Comparison of ENCODE assay signal across 11 cellular contexts in genomic region chr5:142900926-142901325, GRCh38.
DNase-seq lines count a peak whose midpoint lies in the region; ATAC-seq, FAIRE-seq and TF ChIP-seq lines count a peak whose summit lies in the region.
"Had no signal": no experiment of that assay in that cellular context is flagged by ENCODE, and none has a peak within 500 bp of the region (broad histone marks: within the 10 kb centered on the region; RNA-seq: fewer than 3 reads in every experiment).

No MANE protein-coding gene starts in this region.

- no peaks in the 10 kb centered on the region for H3K9me3 Mint-ChIP-seq in MCF 10A (ENCODE audit: unreplicated experiment)

- H3K4ac ChIP-seq in IMR-90 (ENCODE audit: low read depth, low read length): peak overlapping the region; percentile 67; the same call in 1 of the 2 replicates

- BruUV-seq in IMR-90 (replicated peaks; lab: Mats Ljungman, UMichigan): no TSS peak
- BruUV-seq in MCF 10A (replicated peaks; lab: Mats Ljungman, UMichigan): no TSS peak

- intact Hi-C loops in IMR-90 (cut with micrococcal nuclease): no loop called here
- intact Hi-C loops in MCF 10A (cut with micrococcal nuclease): no loop called here
- intact Hi-C loops in kidney (cut with DNase I): no loop called here

- no peak overlapping the region; the same call in 1 of the 2 replicates for H4K91ac ChIP-seq in IMR-90 (ENCODE audit: insufficient read depth, low read depth, low read length)

- no peak for TF ChIP-seq POLR2A in IMR-90 (IDR thresholded peaks at IDR 0.05; ENCODE audit: low read depth, low read length)

- H3K36me3 ChIP-seq in IMR-90 (ENCODE audit: control insufficient read depth, insufficient read depth, low read length) (no peaks in the 10 kb centered on the region), kidney (ENCODE audit: control insufficient read depth in 1 of 2, insufficient read depth in 2 of 2, low read length in 2 of 2) (peaks cover 0 to 2% of the 10 kb centered on the region in 2 donors)

- H2AK9ac ChIP-seq in IMR-90 (replicated peaks; ENCODE audit: low read depth, low read length, poor library complexity): no peak overlapping the region

- H4K8ac ChIP-seq in IMR-90 (ENCODE audit: low read depth in 2 of 2, low read length in 2 of 2): no peak overlapping the region

- H3K9ac ChIP-seq in IMR-90 (ENCODE audit: low read depth, low read length) (no peak overlapping the region), kidney (ENCODE audit: low read length in 2 of 2) (no peak overlapping the region)

- peak overlapping the region; percentile 61; the same call in 1 of the 2 replicates for H3K18ac ChIP-seq in IMR-90 (ENCODE audit: low read depth, low read length)

- H2BK5ac ChIP-seq in IMR-90 (ENCODE audit: low read depth, low read length, poor library complexity, severe bottlenecking): no peak overlapping the region

- ATAC-seq in IMR-90 (ENCODE audit: low read depth): peak; percentile 90

- H3K9me1 ChIP-seq in IMR-90 (ENCODE audit: insufficient read depth, low read length): peaks cover 7% of the 10 kb centered on the region

- no peak overlapping the region for H2AFZ ChIP-seq in IMR-90 (replicated peaks; ENCODE audit: low read length, poor library complexity)

- H3K27me3 Mint-ChIP-seq in MCF 10A (ENCODE audit: insufficient read depth, unreplicated experiment): no peaks in the 10 kb centered on the region

- H3K4me1 ChIP-seq in IMR-90 (ENCODE audit: control insufficient read depth, insufficient read depth, low read length) (peaks cover 10% of the 10 kb centered on the region), kidney (ENCODE audit: control insufficient read depth in 1 of 2, insufficient read depth in 1 of 2, low read depth in 1 of 2, low read length in 2 of 2) (peaks cover 4 to 18% of the 10 kb centered on the region in 2 donors)

- no CpG with 5 or more reads among the region's 5 CpGs for WGBS in IMR-90 (ENCODE audit: extremely low coverage in 2 of 2, insufficient read length in 1 of 2), 2 experiments

- H3K27ac ChIP-seq in IMR-90 (ENCODE audit: insufficient read depth, low read length) (no peak overlapping the region), kidney (ENCODE audit: low read depth in 2 of 2, low read length in 2 of 2) (peak overlapping the region in 1 of 2 donors; percentile 19)
- H3K27ac ChIP-seq: cardiac muscle cell had no signal

- no peaks in the 10 kb centered on the region; the same call in 1 of the 2 replicates for H3K27me3 ChIP-seq in IMR-90 (ENCODE audit: control insufficient read depth, insufficient read depth, low read length)
- H3K27me3 ChIP-seq: cardiac muscle cell had no signal

- in situ Hi-C loops in IMR-90 (cut with MboI; ENCODE audit: low sequenced_read_pairs): loop anchor here (25.0 kb wide), 1 partner anchor 1261 kb away; the partner anchor contains the start of genes KCTD16 and YIPF5

- peak overlapping the region; percentile 91 for H3K4me2 ChIP-seq in IMR-90 (ENCODE audit: low read depth, low read length)

- peak overlapping the region; percentile 69; the same call in 1 of the 2 replicates for H2BK20ac ChIP-seq in IMR-90 (ENCODE audit: low read depth, low read length)

- peaks cover 27% of the 10 kb centered on the region for H3K4me1 Mint-ChIP-seq in MCF 10A (ENCODE audit: insufficient read depth, unreplicated experiment)

- H3K27ac Mint-ChIP-seq in MCF 10A (ENCODE audit: low read depth, unreplicated experiment): peak overlapping the region; percentile 24

- DNase-seq in AG08396 (ENCODE audit: low spot score) (peak; percentile 55), IMR-90 (peak; percentile 97), MCF 10A (ENCODE audit: unreplicated experiment) (peak; percentile 21), islet precursor cell (peak; percentile 65), NCI-H345 (lab: John Stamatoyannopoulos, UW) (no peak), SKM-1 treated with dmso at 0.1 percent for 144 hours (lab: John Stamatoyannopoulos, UW; ENCODE audit: unreplicated experiment) (no peak), kidney (no peak), RKO (ENCODE audit: low spot score) (no peak)
- DNase-seq: ACHN, SW 1271 had no signal

- dilution Hi-C loops in IMR-90 (cut with HindIII; ENCODE audit: low sequenced_read_pairs, unreplicated experiment): no loop called here

- no peak overlapping the region for H3K4me3 Mint-ChIP-seq in MCF 10A (ENCODE audit: unreplicated experiment)

- CTCF ChIA-PET in IMR-90 (lab: Yijun Ruan, JAX) (interaction anchor here (0.7 to 1.1 kb wide), 2 partner anchors 12 to 296 kb away, joined by 3 read pairs; no protein-coding TSS in a partner anchor), MCF 10A (lab: Yijun Ruan, JAX) (interaction anchor here (0.8 to 7.0 kb wide), 3 partner anchors 12 to 21 kb away, joined by 3 to 76 read pairs (median 4); no protein-coding TSS in a partner anchor)

- no peak overlapping the region for H3K56ac ChIP-seq in IMR-90 (ENCODE audit: extremely low read depth, insufficient read depth, low read length)

- H3K9me3 ChIP-seq in IMR-90 (ENCODE audit: control insufficient read depth, insufficient read depth, low read length) (no peaks in the 10 kb centered on the region), kidney (ENCODE audit: control insufficient read depth in 1 of 2, low read length in 2 of 2) (no peaks in the 10 kb centered on the region)

- H2BK120ac ChIP-seq in IMR-90 (ENCODE audit: low read depth, low read length): no peak overlapping the region

- TF ChIP-seq RAD21 in IMR-90 (IDR thresholded peaks at IDR 0.05; ENCODE audit: low read length): no peak

- H3K4me3 ChIP-seq in IMR-90 (ENCODE audit: insufficient read depth, low read depth, low read length): no peak overlapping the region
- H3K4me3 ChIP-seq in kidney (ENCODE audit: low read length in 2 of 2): no peak overlapping the region
- H3K4me3 ChIP-seq: cardiac muscle cell had no signal

- TF ChIP-seq CTCF in IMR-90 (conservative IDR thresholded peaks at IDR 0.05; ENCODE audit: low read depth, low read length) (no peak), MCF 10A (IDR thresholded peaks at IDR 0.05; ENCODE audit: unreplicated experiment) (no peak), kidney (IDR thresholded peaks at IDR 0.05; ENCODE audit: borderline replicate concordance, extremely low read depth, insufficient read depth) (no peak)

- no peak overlapping the region; the same call in 1 of the 2 replicates for H2AK5ac ChIP-seq in IMR-90 (ENCODE audit: low read depth, low read length)

- H4K20me1 ChIP-seq in IMR-90 (ENCODE audit: insufficient read depth, low read length): no peaks in the 10 kb centered on the region

- POLR2A ChIA-PET in IMR-90 (lab: Charles Lee; ENCODE audit: unreplicated experiment) (no interaction called here), MCF 10A (lab: Yijun Ruan, JAX) (no interaction called here)

- peaks cover 9% of the 10 kb centered on the region for H3K36me3 Mint-ChIP-seq in MCF 10A (ENCODE audit: insufficient read depth, unreplicated experiment)

- no peak overlapping the region for H3K14ac ChIP-seq in IMR-90 (replicated peaks; ENCODE audit: low read depth, low read length)

- H3K23ac ChIP-seq in IMR-90 (ENCODE audit: low read depth, low read length): no peak overlapping the region

- no peak overlapping the region; the same call in 2 of the 3 replicates for H2BK15ac ChIP-seq in IMR-90 (ENCODE audit: low read depth, low read length)

- no peak for FAIRE-seq in kidney (lab: Jason Lieb, UNC)

- no peaks in the 10 kb centered on the region; a peak in 1 of 4 replicates for H3K79me1 ChIP-seq in IMR-90 (ENCODE audit: low read depth in 1 of 2, low read length in 2 of 2)

- H4K5ac ChIP-seq in IMR-90 (ENCODE audit: low read depth, low read length): no peak overlapping the region

TF ChIP-seq in IMR-90, 13 proteins besides CTCF, POLR2A, EP300 and RAD21:
- TF ChIP-seq FOS (IDR thresholded peaks at IDR 0.05; ENCODE audit: low read depth, low read length) (0 out of 2 replicates have a peak, but pooled peaks have one; percentile 24), MAZ (IDR thresholded peaks at IDR 0.05; ENCODE audit: borderline replicate concordance, low read depth, low read length) (peak; percentile 46; the same call in 1 of the 2 replicates), BHLHE40 (IDR thresholded peaks at IDR 0.05; ENCODE audit: low read depth, low read length) (no peak), ELK1 (IDR thresholded peaks at IDR 0.05; ENCODE audit: borderline replicate concordance, low read depth, low read length) (no peak)

Comparison
In these comparisons a context has a peak if more than half of its experiments do, and no peak if none do; other contexts are left out.
1. DNase-seq: peak in AG08396 (single experiment), IMR-90 (single experiment), MCF 10A (single experiment) and islet precursor cell (single experiment); none in NCI-H345 (single experiment), SKM-1 treated with dmso at 0.1 percent for 144 hours (single experiment), kidney (single experiment) and RKO (single experiment).